In the genomic region with DNA sequence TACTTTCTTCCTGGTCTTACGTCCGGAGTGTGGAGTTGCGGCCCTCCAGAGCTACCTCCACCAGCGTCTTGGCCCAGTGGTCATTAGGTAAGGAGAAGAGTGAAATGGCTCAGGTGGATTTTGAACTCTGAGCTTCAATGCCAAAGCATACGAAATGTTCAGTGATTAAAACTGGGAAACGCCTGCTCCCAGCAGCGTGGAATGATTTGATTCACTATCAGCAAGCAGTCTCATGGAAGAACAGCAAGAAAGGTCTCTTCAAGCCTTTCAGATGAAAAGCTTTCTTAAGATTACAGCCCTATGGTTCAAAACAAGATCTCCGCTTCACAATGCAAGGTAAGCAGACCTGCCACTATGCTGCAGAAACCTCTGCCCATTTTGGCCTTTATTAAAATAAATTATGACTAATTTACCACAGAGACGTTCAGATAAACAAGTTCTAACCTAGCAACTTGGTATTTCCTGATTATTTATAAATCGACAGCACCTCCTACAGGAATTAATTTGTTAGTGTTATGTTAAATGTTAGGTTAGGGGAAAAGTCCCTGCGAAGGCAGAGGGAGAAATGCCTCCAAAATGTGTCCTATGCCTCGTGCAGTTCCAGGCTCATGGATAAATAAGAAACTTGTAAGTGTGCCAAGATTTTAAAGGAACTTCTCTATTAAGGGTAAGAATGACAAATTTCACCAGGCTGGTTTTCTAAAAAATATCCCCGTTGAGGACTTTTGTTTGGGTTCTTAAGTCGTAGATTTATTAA, we compare ENCODE assay signal across 7 cellular contexts. TPM values are rescaled to one million over a fixed set of nuclear protein-coding genes. Genes with fewer than 3 reads are reported as not detected.
DNase-seq lines count a peak whose midpoint lies in the region; ATAC-seq, FAIRE-seq and TF ChIP-seq lines count a peak whose summit lies in the region.

No MANE protein-coding gene starts in this region.

- SMC1A ChIA-PET in GM12878 (lab: Charles Lee; ENCODE audit: uncharacterized antibody, unreplicated experiment): interaction anchor here (0.6 to 0.7 kb wide), 2 partner anchors 184 to 896 kb away, joined by 3 read pairs; no protein-coding TSS in a partner anchor

- TF ChIP-seq RAD21 in GM12878 (IDR thresholded peaks at IDR 0.05; ENCODE audit: insufficient read depth, low read depth, low read length): peak; percentile 50

- no peak for TF ChIP-seq POLR2A in GM12878 (IDR thresholded peaks at IDR 0.05; ENCODE audit: low read depth, low read length)

- peaks cover 7 to 22% of the 10 kb centered on the region in 2 experiments; a peak in 3 of 4 replicates for H3K27me3 ChIP-seq in GM12878 (replicated peaks in 1 of 2; ENCODE audit: control insufficient read depth in 2 of 2, insufficient read depth in 2 of 2, low read length in 1 of 2)

- H2AFZ ChIP-seq in GM12878 (ENCODE audit: control insufficient read depth, low read depth, low read length): no peak overlapping the region

- TF ChIP-seq EP300 in GM12878 (IDR thresholded peaks at IDR 0.05; ENCODE audit: borderline replicate concordance in 1 of 2, control insufficient read depth in 1 of 2, low read depth in 2 of 2, low read length in 2 of 2): no peak

- ATAC-seq in GM12878 (peak; percentile 18; the same call in 1 of the 3 replicates), HG03457 (IDR thresholded peaks at IDR 0.05; ENCODE audit: unreplicated experiment) (no peak), HG03378 (IDR thresholded peaks at IDR 0.05; ENCODE audit: unreplicated experiment) (no peak)

- peaks cover 10% of the 10 kb centered on the region for H3K4me1 ChIP-seq in GM12878 (ENCODE audit: control insufficient read depth, insufficient read depth, low read length)

- peaks cover 26% of the 10 kb centered on the region for H3K4me1 Mint-ChIP-seq in osteocyte (ENCODE audit: unreplicated experiment)
- peaks cover 30% of the 10 kb centered on the region for H3K4me1 Mint-ChIP-seq in activated naive CD4-positive, alpha-beta T cell treated with anti-CD3 and anti-CD28 coated beads for 36 hours (ENCODE audit: low read depth)

- no peak for FAIRE-seq in GM12878 (lab: Jason Lieb, UNC)

- DNase-seq in GM12865 (ENCODE audit: low read depth) (no peak), NCI-H1694 (lab: John Stamatoyannopoulos, UW) (peak; percentile 70), GM12878 (ENCODE audit: low read depth, low spot score) (no peak), osteocyte (ENCODE audit: extremely low spot score, unreplicated experiment) (no peak)
- DNase-seq in activated naive CD4-positive, alpha-beta T cell treated with anti-CD3 and anti-CD28 coated beads for 36 hours: no peak

- no peak overlapping the region for H3K4me2 ChIP-seq in GM12878 (ENCODE audit: control insufficient read depth, insufficient read depth)

- H4K20me1 ChIP-seq in GM12878 (ENCODE audit: control insufficient read depth, insufficient read depth): peaks cover 2% of the 10 kb centered on the region; the same call in 1 of the 2 replicates

- TF ChIP-seq CTCF in GM12865 (IDR thresholded peaks at IDR 0.05; ENCODE audit: insufficient read depth, low read depth, low read length, missing control alignments): peak; percentile 7
- TF ChIP-seq CTCF in GM12878 (IDR thresholded peaks at IDR 0.05 in 2 of 3, conservative IDR thresholded peaks at IDR 0.05 in 1 of 3; ENCODE audit: control insufficient read depth in 2 of 3, extremely low read depth in 1 of 3, insufficient read depth in 1 of 3, low read depth in 3 of 3, low read length in 3 of 3): peak in 2 of 3 experiments; percentile 36 to 37; a peak in 3 of 6 replicates
- TF ChIP-seq CTCF in osteocyte (IDR thresholded peaks at IDR 0.05): peak; percentile 50

- H3K9ac ChIP-seq in GM12878 (ENCODE audit: control insufficient read depth, insufficient read depth, low read length): no peak overlapping the region

- no peaks in the 10 kb centered on the region for H3K79me2 ChIP-seq in GM12878 (ENCODE audit: control insufficient read depth, insufficient read depth, low read length)

- 0 out of 4 replicates have a peak, but pooled peaks cover 0 to 3% of the 10 kb centered on the region in 2 experiments for H3K36me3 ChIP-seq in GM12878 (ENCODE audit: control insufficient read depth in 2 of 2, insufficient read depth in 2 of 2, low read length in 1 of 2)

- no peaks in the 10 kb centered on the region for H3K9me3 Mint-ChIP-seq in osteocyte (ENCODE audit: unreplicated experiment)
- no peaks in the 10 kb centered on the region for H3K9me3 Mint-ChIP-seq in activated naive CD4-positive, alpha-beta T cell treated with anti-CD3 and anti-CD28 coated beads for 36 hours

- no peak overlapping the region for H3K27ac ChIP-seq in GM12878 (ENCODE audit: control insufficient read depth, insufficient read depth)

- H3K4me3 ChIP-seq in GM12865 (ENCODE audit: low read depth, low read length) (no peak overlapping the region), GM12878 (no peak overlapping the region)

- CTCF ChIA-PET in GM12878 (lab: Yijun Ruan, JAX): interaction anchor here (0.6 to 2.7 kb wide), 8 partner anchors 20 to 942 kb away, joined by 3 to 11 read pairs (median 4); no protein-coding TSS in a partner anchor
- CTCF ChIA-PET in activated naive CD4-positive, alpha-beta T cell treated with anti-CD3 and anti-CD28 coated beads for 36 hours (lab: Charles Lee): interaction anchor here (0.6 to 1.5 kb wide), 14 partner anchors 13 to 944 kb away, joined by 3 to 7 read pairs (median 3); no protein-coding TSS in a partner anchor

- in situ Hi-C loops in GM12878 (cut with MboI): loop anchor here (5.0 kb wide), 2 partner anchors 188 to 943 kb away; no protein-coding TSS in a partner anchor

- POLR2A ChIA-PET in GM12878 (lab: Charles Lee): no interaction called here

- WGBS in GM12878 (ENCODE audit: insufficient coverage, insufficient replicate concordance, low lambda C conversion rate, missing lambda C conversion rate): 40% methylated on average over 14 of the region's 14 CpGs

- peaks cover 50% of the 10 kb centered on the region for H3K27me3 Mint-ChIP-seq in osteocyte (ENCODE audit: unreplicated experiment)
- H3K27me3 Mint-ChIP-seq in activated naive CD4-positive, alpha-beta T cell treated with anti-CD3 and anti-CD28 coated beads for 36 hours (ENCODE audit: low read depth): peaks cover 45% of the 10 kb centered on the region

- BruUV-seq in GM12878 (replicated peaks; lab: Mats Ljungman, UMichigan): no TSS peak

- no peaks in the 10 kb centered on the region for H3K9me3 ChIP-seq in GM12878 (replicated peaks; ENCODE audit: control insufficient read depth, insufficient read depth, low read length)

- RAD21 ChIA-PET in GM12878 (lab: Charles Lee; ENCODE audit: unreplicated experiment): interaction anchor here (1.3 kb wide), 1 partner anchor 942 kb away, joined by 3 read pairs; no protein-coding TSS in a partner anchor

- H3K36me3 Mint-ChIP-seq in osteocyte (ENCODE audit: unreplicated experiment): peaks cover 21% of the 10 kb centered on the region
- peaks cover 9% of the 10 kb centered on the region for H3K36me3 Mint-ChIP-seq in activated naive CD4-positive, alpha-beta T cell treated with anti-CD3 and anti-CD28 coated beads for 36 hours (ENCODE audit: low read depth)

- intact Hi-C loops in GM12878 (cut with micrococcal nuclease; ENCODE audit: unreplicated experiment): loop anchor here (5.0 to 10.0 kb wide), 5 partner anchors 203 to 1318 kb away; no protein-coding TSS in a partner anchor
- intact Hi-C loops in activated naive CD4-positive, alpha-beta T cell treated with anti-CD3 and anti-CD28 coated beads for 36 hours (cut with micrococcal nuclease): loop anchor here (5.0 to 10.0 kb wide), 4 partner anchors 202 to 1130 kb away; no protein-coding TSS in a partner anchor

- H3K4me3 Mint-ChIP-seq in osteocyte (ENCODE audit: unreplicated experiment): no peak overlapping the region
- H3K4me3 Mint-ChIP-seq in activated naive CD4-positive, alpha-beta T cell treated with anti-CD3 and anti-CD28 coated beads for 36 hours: no peak overlapping the region

- no peak overlapping the region for H3K27ac Mint-ChIP-seq in osteocyte (ENCODE audit: unreplicated experiment)
- no peak overlapping the region for H3K27ac Mint-ChIP-seq in activated naive CD4-positive, alpha-beta T cell treated with anti-CD3 and anti-CD28 coated beads for 36 hours

RNA-seq across cellular contexts. Expression of a gene that starts 10.1 kb away (rescaled TPM):
- not detected in 2 replicates for total RNA-seq in GM12878 (2013; cell fraction: nucleolus; rRNA removed)
- not detected in 2 replicates for total RNA-seq in GM12878 (2014; rRNA removed)
- not detected in 2 replicates for total RNA-seq in GM12878 (2014; rRNA removed; fragmentation: Illumina TruSeq; extraction: Trizol)
- not detected in 2 replicates for total RNA-seq in GM12878 (2021)
- not detected for polyA plus RNA-seq in GM12878 (2011; ENCODE audit: low read depth)
- not detected in 2 replicates for polyA plus RNA-seq in GM12878 (2011; rRNA removed)
- not detected in 2 replicates for polyA plus RNA-seq in GM12878 (2011; cell fraction: cytosol; rRNA removed)
- polyA plus RNA-seq in GM12878 (2011; cell fraction: nucleus; rRNA removed): not detected in 2 replicates
- not detected in 2 replicates for polyA plus RNA-seq in GM12878 (2012)
- not detected in 2 replicates for polyA plus RNA-seq in GM12878 (2014; fragmentation: Illumina TruSeq; extraction: Trizol)
- not detected for polyA plus RNA-seq in GM12878 (2014; fragmentation: Nextera tagmentation; extraction: Ambion mirVana)
- polyA plus RNA-seq in GM12878 (2014; rRNA removed): not detected in 2 replicates
- not detected for polyA plus RNA-seq in GM12878 (2016; fragmentation: Nextera tagmentation; extraction: Ambion mirVana)
- not detected in 2 replicates for polyA minus RNA-seq in GM12878 (2011; rRNA and poly(A)+ RNA removed)
- polyA minus RNA-seq in GM12878 (2011; cell fraction: cytosol; rRNA and poly(A)+ RNA removed): not detected in 2 replicates
- not detected in 2 replicates for polyA minus RNA-seq in GM12878 (2011; cell fraction: nucleus; rRNA and poly(A)+ RNA removed)
- total RNA-seq in osteocyte: not detected in 2 replicates
- not detected for total RNA-seq in activated naive CD4-positive, alpha-beta T cell treated with anti-CD3 and anti-CD28 coated beads for 36 hours

RNA-seq across cellular contexts. Expression of a gene that starts 50.6 kb away (rescaled TPM):
- total RNA-seq in GM12878 (2013; cell fraction: nucleolus; rRNA removed): 33.4 and 44.2 TPM in 2 replicates
- total RNA-seq in GM12878 (2014; rRNA removed): 10.2 and 14.7 TPM in 2 replicates
- total RNA-seq in GM12878 (2014; rRNA removed; fragmentation: Illumina TruSeq; extraction: Trizol): 14.6 and 15.7 TPM in 2 replicates
- total RNA-seq in GM12878 (2021): 11.8 and 12.4 TPM in 2 replicates
- 8.2 TPM for polyA plus RNA-seq in GM12878 (2011; ENCODE audit: low read depth)
- 13.6 and 22.8 TPM in 2 replicates for polyA plus RNA-seq in GM12878 (2011; rRNA removed)
- polyA plus RNA-seq in GM12878 (2011; cell fraction: cytosol; rRNA removed): 4.3 and 4.4 TPM in 2 replicates
- 8.9 and 10.3 TPM in 2 replicates for polyA plus RNA-seq in GM12878 (2011; cell fraction: nucleus; rRNA removed)
- 9.4 and 9.7 TPM in 2 replicates for polyA plus RNA-seq in GM12878 (2012)
- 11.4 and 15.5 TPM in 2 replicates for polyA plus RNA-seq in GM12878 (2014; fragmentation: Illumina TruSeq; extraction: Trizol)
- 1 to 10 TPM; 5.7 to 8.1 TPM for polyA plus RNA-seq in GM12878 (2014; fragmentation: Nextera tagmentation; extraction: Ambion mirVana)
- 14.4 and 14.8 TPM in 2 replicates for polyA plus RNA-seq in GM12878 (2014; rRNA removed)
- polyA plus RNA-seq in GM12878 (2016; fragmentation: Nextera tagmentation; extraction: Ambion mirVana): 10 to 100 TPM; 14.7 to 16.0 TPM
- polyA minus RNA-seq in GM12878 (2011; rRNA and poly(A)+ RNA removed): 6.3 TPM in 2 replicates
- 3.2 and 5.5 TPM in 2 replicates for polyA minus RNA-seq in GM12878 (2011; cell fraction: cytosol; rRNA and poly(A)+ RNA removed)
- 11.2 and 19.0 TPM in 2 replicates for polyA minus RNA-seq in GM12878 (2011; cell fraction: nucleus; rRNA and poly(A)+ RNA removed)
- 35.1 and 35.2 TPM in 2 replicates for total RNA-seq in osteocyte
- total RNA-seq in activated naive CD4-positive, alpha-beta T cell treated with anti-CD3 and anti-CD28 coated beads for 36 hours: 10 to 100 TPM; 10.7 to 12.3 TPM
